1 cellular context compared by ENCODE assay signal in genomic region chr2:105746177-105747080, GRCh38.
TF ChIP-seq lines count a peak whose summit lies in the region.

No MANE protein-coding gene starts in this region.

TF ChIP-seq in GM12878, 131 proteins besides CTCF, POLR2A, EP300 and RAD21 (continued from another document and continues in another):
- TF ChIP-seq ELK1 (IDR thresholded peaks at IDR 0.05; ENCODE audit: low read depth, low read length), result no peak
- no peak for TF ChIP-seq ZBTB40 (IDR thresholded peaks at IDR 0.05; ENCODE audit: borderline replicate concordance)
- TF ChIP-seq, protein P1, sequence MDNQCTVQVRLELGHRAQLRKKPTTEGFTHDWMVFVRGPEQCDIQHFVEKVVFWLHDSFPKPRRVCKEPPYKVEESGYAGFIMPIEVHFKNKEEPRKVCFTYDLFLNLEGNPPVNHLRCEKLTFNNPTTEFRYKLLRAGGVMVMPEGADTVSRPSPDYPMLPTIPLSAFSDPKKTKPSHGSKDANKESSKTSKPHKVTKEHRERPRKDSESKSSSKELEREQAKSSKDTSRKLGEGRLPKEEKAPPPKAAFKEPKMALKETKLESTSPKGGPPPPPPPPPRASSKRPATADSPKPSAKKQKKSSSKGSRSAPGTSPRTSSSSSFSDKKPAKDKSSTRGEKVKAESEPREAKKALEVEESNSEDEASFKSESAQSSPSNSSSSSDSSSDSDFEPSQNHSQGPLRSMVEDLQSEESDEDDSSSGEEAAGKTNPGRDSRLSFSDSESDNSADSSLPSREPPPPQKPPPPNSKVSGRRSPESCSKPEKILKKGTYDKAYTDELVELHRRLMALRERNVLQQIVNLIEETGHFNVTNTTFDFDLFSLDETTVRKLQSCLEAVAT (IDR thresholded peaks at IDR 0.05), result peak; percentile 35; the same call in 1 of the 2 replicates
- TF ChIP-seq YBX1 (IDR thresholded peaks at IDR 0.05), result no peak
- TF ChIP-seq IKZF1 (conservative IDR thresholded peaks at IDR 0.05), result peak; percentile 23; the same call in 1 of the 2 replicates
- TF ChIP-seq EZH2 (IDR thresholded peaks at IDR 0.05; ENCODE audit: borderline replicate concordance, control insufficient read depth, low read depth, low read length), result no peak
- no peak for TF ChIP-seq KDM1A (IDR thresholded peaks at IDR 0.05; ENCODE audit: borderline replicate concordance)
- TF ChIP-seq, protein P2, sequence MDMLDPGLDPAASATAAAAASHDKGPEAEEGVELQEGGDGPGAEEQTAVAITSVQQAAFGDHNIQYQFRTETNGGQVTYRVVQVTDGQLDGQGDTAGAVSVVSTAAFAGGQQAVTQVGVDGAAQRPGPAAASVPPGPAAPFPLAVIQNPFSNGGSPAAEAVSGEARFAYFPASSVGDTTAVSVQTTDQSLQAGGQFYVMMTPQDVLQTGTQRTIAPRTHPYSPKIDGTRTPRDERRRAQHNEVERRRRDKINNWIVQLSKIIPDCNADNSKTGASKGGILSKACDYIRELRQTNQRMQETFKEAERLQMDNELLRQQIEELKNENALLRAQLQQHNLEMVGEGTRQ (IDR thresholded peaks at IDR 0.05; ENCODE audit: borderline replicate concordance, low read depth, low read length), result no peak
- TF ChIP-seq POLR2AphosphoS5 (IDR thresholded peaks at IDR 0.05; ENCODE audit: low read length), result no peak
- no peak for TF ChIP-seq KLF5 (IDR thresholded peaks at IDR 0.05; ENCODE audit: partially characterized antibody)
- TF ChIP-seq TCF3 (IDR thresholded peaks at IDR 0.05; ENCODE audit: borderline replicate concordance, insufficient read depth, low read depth, low read length), result 0 out of 2 replicates have a peak, but pooled peaks have one; percentile 53
- TF ChIP-seq RAD51 (IDR thresholded peaks at IDR 0.05), result no peak
- no peak for TF ChIP-seq ASH2L (IDR thresholded peaks at IDR 0.05; ENCODE audit: borderline replicate concordance, low read depth)
- no peak for TF ChIP-seq CBX3 (IDR thresholded peaks at IDR 0.05; ENCODE audit: borderline replicate concordance, low read depth)
- TF ChIP-seq SREBF1 (IDR thresholded peaks at IDR 0.05; ENCODE audit: low read length), result no peak
- TF ChIP-seq CREB1 (IDR thresholded peaks at IDR 0.05; ENCODE audit: low read depth), result peak; percentile 68
- no peak for TF ChIP-seq CEBPB (IDR thresholded peaks at IDR 0.05; ENCODE audit: borderline replicate concordance in 1 of 2, low read depth in 2 of 2, low read length in 2 of 2)
- no peak for TF ChIP-seq HDAC2 (IDR thresholded peaks at IDR 0.05)
- no peak for TF ChIP-seq PRDM15 (CRISPR knock-in tag; IDR thresholded peaks at IDR 0.05)
- TF ChIP-seq SIN3A (IDR thresholded peaks at IDR 0.05; ENCODE audit: low read depth, low read length), result 0 out of 2 replicates have a peak, but pooled peaks have one; percentile 26
- no peak; the same call in 1 of the 2 replicates for TF ChIP-seq WRNIP1 (IDR thresholded peaks at IDR 0.05; ENCODE audit: borderline replicate concordance, low read depth, low read length)
- peak; percentile 76; the same call in 1 of the 2 replicates for TF ChIP-seq PML (IDR thresholded peaks at IDR 0.05; ENCODE audit: low read length)
- TF ChIP-seq BCLAF1 (IDR thresholded peaks at IDR 0.05), result no peak
- TF ChIP-seq ETV6 (conservative IDR thresholded peaks at IDR 0.05 in 1 of 2, IDR thresholded peaks at IDR 0.05 in 1 of 2; ENCODE audit: borderline replicate concordance in 1 of 2, low read depth in 1 of 2), result peak in 1 of 2 experiments; percentile 37; a peak in 1 of 4 replicates
- no peak for TF ChIP-seq PBX3 (IDR thresholded peaks at IDR 0.05; ENCODE audit: insufficient replicate concordance, low read depth, low read length)
- TF ChIP-seq, protein P3, sequence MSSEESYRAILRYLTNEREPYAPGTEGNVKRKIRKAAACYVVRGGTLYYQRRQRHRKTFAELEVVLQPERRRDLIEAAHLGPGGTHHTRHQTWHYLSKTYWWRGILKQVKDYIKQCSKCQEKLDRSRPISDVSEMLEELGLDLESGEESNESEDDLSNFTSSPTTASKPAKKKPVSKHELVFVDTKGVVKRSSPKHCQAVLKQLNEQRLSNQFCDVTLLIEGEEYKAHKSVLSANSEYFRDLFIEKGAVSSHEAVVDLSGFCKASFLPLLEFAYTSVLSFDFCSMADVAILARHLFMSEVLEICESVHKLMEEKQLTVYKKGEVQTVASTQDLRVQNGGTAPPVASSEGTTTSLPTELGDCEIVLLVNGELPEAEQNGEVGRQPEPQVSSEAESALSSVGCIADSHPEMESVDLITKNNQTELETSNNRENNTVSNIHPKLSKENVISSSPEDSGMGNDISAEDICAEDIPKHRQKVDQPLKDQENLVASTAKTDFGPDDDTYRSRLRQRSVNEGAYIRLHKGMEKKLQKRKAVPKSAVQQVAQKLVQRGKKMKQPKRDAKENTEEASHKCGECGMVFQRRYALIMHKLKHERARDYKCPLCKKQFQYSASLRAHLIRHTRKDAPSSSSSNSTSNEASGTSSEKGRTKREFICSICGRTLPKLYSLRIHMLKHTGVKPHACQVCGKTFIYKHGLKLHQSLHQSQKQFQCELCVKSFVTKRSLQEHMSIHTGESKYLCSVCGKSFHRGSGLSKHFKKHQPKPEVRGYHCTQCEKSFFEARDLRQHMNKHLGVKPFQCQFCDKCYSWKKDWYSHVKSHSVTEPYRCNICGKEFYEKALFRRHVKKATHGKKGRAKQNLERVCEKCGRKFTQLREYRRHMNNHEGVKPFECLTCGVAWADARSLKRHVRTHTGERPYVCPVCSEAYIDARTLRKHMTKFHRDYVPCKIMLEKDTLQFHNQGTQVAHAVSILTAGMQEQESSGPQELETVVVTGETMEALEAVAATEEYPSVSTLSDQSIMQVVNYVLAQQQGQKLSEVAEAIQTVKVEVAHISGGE (CRISPR knock-in tag; IDR thresholded peaks at IDR 0.05), result no peak
- no peak for TF ChIP-seq LARP7 (IDR thresholded peaks at IDR 0.05)
- no peak for TF ChIP-seq ZNF592 (IDR thresholded peaks at IDR 0.05)
- TF ChIP-seq CHD4 (IDR thresholded peaks at IDR 0.05), result no peak
- TF ChIP-seq JUNB (IDR thresholded peaks at IDR 0.05), result peak; percentile 71
- no peak for TF ChIP-seq EGR1 (IDR thresholded peaks at IDR 0.05; ENCODE audit: borderline replicate concordance in 1 of 2, low read depth in 2 of 2, low read length in 2 of 2)
